1 cellular context compared by ENCODE assay signal in the genomic region with DNA sequence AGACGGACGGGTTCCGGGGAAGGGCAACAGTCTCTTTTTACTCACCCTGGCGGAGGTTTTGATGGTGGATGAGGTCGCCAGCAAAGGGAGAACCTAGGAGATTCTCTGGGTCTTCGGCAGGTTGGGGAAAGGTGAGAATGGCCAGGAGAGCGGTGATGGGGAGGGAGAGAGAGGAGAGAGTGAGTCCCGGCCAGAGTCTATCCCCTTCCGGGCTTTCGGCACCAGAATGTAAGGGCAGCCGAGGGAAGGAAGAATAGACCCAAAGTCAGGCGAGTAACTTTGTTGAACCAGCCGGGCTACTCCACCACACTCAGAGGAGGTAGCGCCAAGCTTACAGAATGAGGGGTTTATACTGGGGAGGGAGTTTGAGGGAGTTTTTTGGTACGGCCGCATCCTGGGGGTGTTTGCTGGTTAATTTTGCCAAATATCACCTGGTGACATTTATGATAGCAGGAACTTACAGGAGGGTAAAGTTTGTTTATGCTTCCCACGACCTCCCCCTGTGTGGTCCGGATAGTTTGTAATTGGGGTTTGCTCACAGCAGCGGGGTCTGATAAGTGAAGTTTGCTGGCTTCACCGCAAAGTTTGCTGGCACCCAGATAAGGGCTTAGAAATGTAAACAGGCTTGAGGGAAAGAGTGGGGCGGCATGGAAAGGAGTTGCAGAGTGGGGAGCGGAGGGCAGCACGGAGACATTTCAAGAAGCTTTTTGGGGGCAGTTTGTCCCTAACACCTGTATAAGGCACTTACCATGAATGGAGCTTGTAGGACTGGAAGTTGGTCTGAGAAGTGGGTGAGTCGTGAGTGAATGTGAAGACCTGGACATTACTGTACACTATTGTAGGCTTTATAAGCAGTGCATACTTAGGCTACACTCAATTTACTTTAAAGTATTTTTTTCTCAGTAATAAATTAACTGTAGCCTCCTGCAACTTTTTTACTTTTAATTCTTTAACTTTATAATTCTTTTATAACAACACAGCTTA.
TF ChIP-seq lines count a peak whose summit lies in the region.

No MANE protein-coding gene starts in this region.

TF ChIP-seq in K562, 482 proteins besides CTCF, POLR2A, EP300 and RAD21 (continued from another document and continues in another):
- TF ChIP-seq ZBTB7A (IDR thresholded peaks at IDR 0.05; ENCODE audit: borderline replicate concordance, control insufficient read depth, low read depth, low read length) = peak; percentile 75; the same call in 1 of the 2 replicates
- TF ChIP-seq STAT5A (IDR thresholded peaks at IDR 0.05; ENCODE audit: borderline replicate concordance, low read length) = peak; percentile 94
- TF ChIP-seq ZNF347 (CRISPR knock-in tag; IDR thresholded peaks at IDR 0.05; ENCODE audit: low read depth) = no peak
- TF ChIP-seq SP1 (CRISPR knock-in tag; IDR thresholded peaks at IDR 0.05) = peak; percentile 46; the same call in 1 of the 2 replicates
- no peak for TF ChIP-seq HDAC8 (tag; IDR thresholded peaks at IDR 0.05)
- TF ChIP-seq MEF2D (tag; conservative IDR thresholded peaks at IDR 0.05; ENCODE audit: low read depth) = peak; percentile 73; the same call in 1 of the 2 replicates
- no peak for TF ChIP-seq OTX1 (CRISPR knock-in tag; IDR thresholded peaks at IDR 0.05)
- TF ChIP-seq XRCC3 (IDR thresholded peaks at IDR 0.05) = no peak
- peak; percentile 61; the same call in 1 of the 2 replicates for TF ChIP-seq EP400 (IDR thresholded peaks at IDR 0.05)
- TF ChIP-seq, protein P1, sequence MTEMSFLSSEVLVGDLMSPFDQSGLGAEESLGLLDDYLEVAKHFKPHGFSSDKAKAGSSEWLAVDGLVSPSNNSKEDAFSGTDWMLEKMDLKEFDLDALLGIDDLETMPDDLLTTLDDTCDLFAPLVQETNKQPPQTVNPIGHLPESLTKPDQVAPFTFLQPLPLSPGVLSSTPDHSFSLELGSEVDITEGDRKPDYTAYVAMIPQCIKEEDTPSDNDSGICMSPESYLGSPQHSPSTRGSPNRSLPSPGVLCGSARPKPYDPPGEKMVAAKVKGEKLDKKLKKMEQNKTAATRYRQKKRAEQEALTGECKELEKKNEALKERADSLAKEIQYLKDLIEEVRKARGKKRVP (CRISPR knock-in tag; IDR thresholded peaks at IDR 0.05) = no peak
- no peak for TF ChIP-seq ZNF174 (CRISPR knock-in tag; IDR thresholded peaks at IDR 0.05)
- no peak for TF ChIP-seq HIVEP1 (CRISPR knock-in tag; IDR thresholded peaks at IDR 0.05)
- TF ChIP-seq ZNF444 (CRISPR knock-in tag; IDR thresholded peaks at IDR 0.05) = no peak
- TF ChIP-seq FOSL1 (tag; conservative IDR thresholded peaks at IDR 0.05) = peak; percentile 73
- TF ChIP-seq SREBF2 (CRISPR knock-in tag; IDR thresholded peaks at IDR 0.05) = no peak
- no peak for TF ChIP-seq ZNF561 (CRISPR knock-in tag; conservative IDR thresholded peaks at IDR 0.05)
- no peak for TF ChIP-seq ZNF140 (CRISPR knock-in tag; IDR thresholded peaks at IDR 0.05)
- TF ChIP-seq GATAD2B (IDR thresholded peaks at IDR 0.05; ENCODE audit: borderline replicate concordance) = peak; percentile 91; the same call in 1 of the 2 replicates
- TF ChIP-seq PCBP1 (IDR thresholded peaks at IDR 0.05; ENCODE audit: low read depth, low read length, poor library complexity, severe bottlenecking) = no peak
- TF ChIP-seq TCFL5 (CRISPR knock-in tag; conservative IDR thresholded peaks at IDR 0.05) = no peak
- no peak for TF ChIP-seq ZNF79 (CRISPR knock-in tag; IDR thresholded peaks at IDR 0.05; ENCODE audit: low read depth)
- TF ChIP-seq, protein P2, sequence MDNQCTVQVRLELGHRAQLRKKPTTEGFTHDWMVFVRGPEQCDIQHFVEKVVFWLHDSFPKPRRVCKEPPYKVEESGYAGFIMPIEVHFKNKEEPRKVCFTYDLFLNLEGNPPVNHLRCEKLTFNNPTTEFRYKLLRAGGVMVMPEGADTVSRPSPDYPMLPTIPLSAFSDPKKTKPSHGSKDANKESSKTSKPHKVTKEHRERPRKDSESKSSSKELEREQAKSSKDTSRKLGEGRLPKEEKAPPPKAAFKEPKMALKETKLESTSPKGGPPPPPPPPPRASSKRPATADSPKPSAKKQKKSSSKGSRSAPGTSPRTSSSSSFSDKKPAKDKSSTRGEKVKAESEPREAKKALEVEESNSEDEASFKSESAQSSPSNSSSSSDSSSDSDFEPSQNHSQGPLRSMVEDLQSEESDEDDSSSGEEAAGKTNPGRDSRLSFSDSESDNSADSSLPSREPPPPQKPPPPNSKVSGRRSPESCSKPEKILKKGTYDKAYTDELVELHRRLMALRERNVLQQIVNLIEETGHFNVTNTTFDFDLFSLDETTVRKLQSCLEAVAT (IDR thresholded peaks at IDR 0.05) = peak in 1 of 2 experiments; percentile 99; a peak in 2 of 4 replicates
- TF ChIP-seq RBM39 (optimal IDR thresholded peaks at IDR 0.05; ENCODE audit: low read depth, low read length) = no peak
- peak; percentile 80 for TF ChIP-seq DMBX1 (CRISPR knock-in tag; IDR thresholded peaks at IDR 0.05; ENCODE audit: borderline replicate concordance)
- TF ChIP-seq MEIS2 (IDR thresholded peaks at IDR 0.05; ENCODE audit: partially characterized antibody) = peak; percentile 15
- peak; percentile 82; the same call in 1 of the 2 replicates for TF ChIP-seq GATAD2A (IDR thresholded peaks at IDR 0.05)
- TF ChIP-seq CBX5 (IDR thresholded peaks at IDR 0.05; ENCODE audit: borderline replicate concordance, low read depth) = no peak; the same call in 1 of the 2 replicates
- TF ChIP-seq, protein P3, sequence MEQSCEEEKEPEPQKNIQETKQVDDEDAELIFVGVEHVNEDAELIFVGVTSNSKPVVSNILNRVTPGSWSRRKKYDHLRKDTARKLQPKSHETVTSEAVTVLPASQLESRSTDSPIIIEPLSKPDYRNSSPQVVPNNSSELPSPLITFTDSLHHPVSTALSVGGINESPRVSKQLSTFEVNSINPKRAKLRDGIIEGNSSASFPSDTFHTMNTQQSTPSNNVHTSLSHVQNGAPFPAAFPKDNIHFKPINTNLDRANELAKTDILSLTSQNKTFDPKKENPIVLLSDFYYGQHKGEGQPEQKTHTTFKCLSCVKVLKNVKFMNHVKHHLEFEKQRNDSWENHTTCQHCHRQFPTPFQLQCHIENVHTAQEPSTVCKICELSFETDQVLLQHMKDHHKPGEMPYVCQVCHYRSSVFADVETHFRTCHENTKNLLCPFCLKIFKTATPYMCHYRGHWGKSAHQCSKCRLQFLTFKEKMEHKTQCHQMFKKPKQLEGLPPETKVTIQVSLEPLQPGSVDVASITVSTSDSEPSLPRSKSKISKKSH (CRISPR knock-in tag; IDR thresholded peaks at IDR 0.05) = no peak
- no peak for TF ChIP-seq NUFIP1 (IDR thresholded peaks at IDR 0.05; ENCODE audit: partially characterized antibody)
- TF ChIP-seq TGIF2 (CRISPR knock-in tag; IDR thresholded peaks at IDR 0.05) = no peak
- no peak for TF ChIP-seq ZNF133 (CRISPR knock-in tag; IDR thresholded peaks at IDR 0.05)
- TF ChIP-seq FOXP4 (CRISPR knock-in tag; IDR thresholded peaks at IDR 0.05; ENCODE audit: borderline replicate concordance) = 0 out of 2 replicates have a peak, but pooled peaks have one; percentile 26
- TF ChIP-seq NFRKB (IDR thresholded peaks at IDR 0.05; ENCODE audit: low read depth) = 0 out of 2 replicates have a peak, but pooled peaks have one; percentile 10
- TF ChIP-seq ZNF507 (tag; conservative IDR thresholded peaks at IDR 0.05) = no peak
- TF ChIP-seq CHCHD3 (CRISPR knock-in tag; IDR thresholded peaks at IDR 0.05) = no peak
- TF ChIP-seq IRF1 (CRISPR knock-in tag; IDR thresholded peaks at IDR 0.05; ENCODE audit: borderline replicate concordance) = no peak
- TF ChIP-seq, protein P4, sequence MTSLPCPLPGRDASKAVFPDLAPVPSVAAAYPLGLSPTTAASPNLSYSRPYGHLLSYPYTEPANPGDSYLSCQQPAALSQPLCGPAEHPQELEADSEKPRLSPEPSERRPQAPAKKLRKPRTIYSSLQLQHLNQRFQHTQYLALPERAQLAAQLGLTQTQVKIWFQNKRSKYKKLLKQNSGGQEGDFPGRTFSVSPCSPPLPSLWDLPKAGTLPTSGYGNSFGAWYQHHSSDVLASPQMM (CRISPR knock-in tag; IDR thresholded peaks at IDR 0.05) = no peak
- no peak for TF ChIP-seq ZNF699 (CRISPR knock-in tag; IDR thresholded peaks at IDR 0.05; ENCODE audit: insufficient replicate concordance)
- TF ChIP-seq ZNF695 (CRISPR knock-in tag; IDR thresholded peaks at IDR 0.05) = no peak
- TF ChIP-seq CREB1 (IDR thresholded peaks at IDR 0.05) = peak; percentile 73
- TF ChIP-seq CREB1 (CRISPR knock-in tag; IDR thresholded peaks at IDR 0.05) = 0 out of 2 replicates have a peak, but pooled peaks have one; percentile 41
- TF ChIP-seq MTA3 (IDR thresholded peaks at IDR 0.05; ENCODE audit: borderline replicate concordance) = peak; percentile 86
- TF ChIP-seq PURB (CRISPR knock-in tag; IDR thresholded peaks at IDR 0.05; ENCODE audit: low read depth) = no peak
- TF ChIP-seq ZNF124 (CRISPR knock-in tag; IDR thresholded peaks at IDR 0.05) = no peak
- TF ChIP-seq RBM17 (IDR thresholded peaks at IDR 0.05; ENCODE audit: borderline replicate concordance, low read depth, low read length) = no peak
- TF ChIP-seq ATF1 (CRISPR knock-in tag; IDR thresholded peaks at IDR 0.05) = no peak
- peak; percentile 68; the same call in 1 of the 2 replicates for TF ChIP-seq ATF1 (tag; IDR thresholded peaks at IDR 0.05)
- TF ChIP-seq SAFB (IDR thresholded peaks at IDR 0.05; ENCODE audit: borderline replicate concordance, low read depth, low read length) = no peak
- TF ChIP-seq, protein P5, sequence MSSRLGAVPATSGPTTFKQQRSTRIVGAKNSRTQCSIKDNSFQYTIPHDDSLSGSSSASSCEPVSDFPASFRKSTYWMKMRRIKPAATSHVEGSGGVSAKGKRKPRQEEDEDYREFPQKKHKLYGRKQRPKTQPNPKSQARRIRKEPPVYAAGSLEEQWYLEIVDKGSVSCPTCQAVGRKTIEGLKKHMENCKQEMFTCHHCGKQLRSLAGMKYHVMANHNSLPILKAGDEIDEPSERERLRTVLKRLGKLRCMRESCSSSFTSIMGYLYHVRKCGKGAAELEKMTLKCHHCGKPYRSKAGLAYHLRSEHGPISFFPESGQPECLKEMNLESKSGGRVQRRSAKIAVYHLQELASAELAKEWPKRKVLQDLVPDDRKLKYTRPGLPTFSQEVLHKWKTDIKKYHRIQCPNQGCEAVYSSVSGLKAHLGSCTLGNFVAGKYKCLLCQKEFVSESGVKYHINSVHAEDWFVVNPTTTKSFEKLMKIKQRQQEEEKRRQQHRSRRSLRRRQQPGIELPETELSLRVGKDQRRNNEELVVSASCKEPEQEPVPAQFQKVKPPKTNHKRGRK (tag; IDR thresholded peaks at IDR 0.05) = no peak
- TF ChIP-seq TAL1 (IDR thresholded peaks at IDR 0.05) = peak; percentile 98
- TF ChIP-seq CHAMP1 (IDR thresholded peaks at IDR 0.05) = no peak; the same call in 1 of the 2 replicates
- TF ChIP-seq EHMT2 (IDR thresholded peaks at IDR 0.05) = peak; percentile 56; the same call in 1 of the 2 replicates
- peak; percentile 98 for TF ChIP-seq CBFA2T2 (conservative IDR thresholded peaks at IDR 0.05)
- peak; percentile 87 for TF ChIP-seq MTA1 (IDR thresholded peaks at IDR 0.05; ENCODE audit: borderline replicate concordance)
- TF ChIP-seq SMARCB1 (IDR thresholded peaks at IDR 0.05; ENCODE audit: insufficient read length, low read depth) = no peak
- TF ChIP-seq CXXC5 (CRISPR knock-in tag; IDR thresholded peaks at IDR 0.05) = peak; percentile 90
- no peak for TF ChIP-seq HOXB6 (CRISPR knock-in tag; IDR thresholded peaks at IDR 0.05; ENCODE audit: borderline replicate concordance)
- TF ChIP-seq SIX5 (IDR thresholded peaks at IDR 0.05; ENCODE audit: borderline replicate concordance in 1 of 2, insufficient read depth in 1 of 2, low read depth in 1 of 2, low read length in 2 of 2) = no peak
- no peak for TF ChIP-seq MTF1 (CRISPR knock-in tag; IDR thresholded peaks at IDR 0.05; ENCODE audit: borderline replicate concordance)
- TF ChIP-seq ELF2 (CRISPR knock-in tag; IDR thresholded peaks at IDR 0.05) = no peak
- TF ChIP-seq MAFG (tag; conservative IDR thresholded peaks at IDR 0.05) = no peak
- peak; percentile 97 for TF ChIP-seq GATA2 (CRISPR knock-in tag; IDR thresholded peaks at IDR 0.05)
- no peak for TF ChIP-seq YY1 (IDR thresholded peaks at IDR 0.05; ENCODE audit: borderline replicate concordance in 1 of 3, control insufficient read depth in 1 of 3, extremely low read depth in 1 of 3, insufficient read depth in 3 of 3, insufficient read length in 1 of 3, insufficient replicate concordance in 2 of 3, low read depth in 1 of 3, low read length in 2 of 3)
